Comparison of ENCODE assay signal across 9 cellular contexts in genomic region chr13:25114220-25114619, GRCh38. TPM values are rescaled to one million over a fixed set of nuclear protein-coding genes. Genes with fewer than 3 reads are reported as not detected.
DNase-seq lines count a peak whose midpoint lies in the region; ATAC-seq and TF ChIP-seq lines count a peak whose summit lies in the region.
"Had no signal": no experiment of that assay in that cellular context is flagged by ENCODE, and none has a peak within 500 bp of the region (broad histone marks: within the 10 kb centered on the region; RNA-seq: fewer than 3 reads in every experiment).

No MANE protein-coding gene starts in this region.

- H3K27ac Mint-ChIP-seq in activated T-helper 2 cell treated with anti-CD3 and anti-CD28 coated beads, Interferon-gamma antibody, Interleukin-2, Interleukin-4, amounts not matched to agents 10 μg/mL and 5 μg/mL and 100 μg/mL, durations not matched to agents 14 hours and 24 hours and 36 hours: no peak overlapping the region

- 14 to 23% methylated on average over 3 of the region's 3 CpGs for WGBS in upper lobe of left lung, 2 donors

- no peak for TF ChIP-seq EP300 in upper lobe of left lung (IDR thresholded peaks at IDR 0.05)

- peaks cover 0 to 8% (median 0%) of the 10 kb centered on the region in 4 donors for H3K4me1 ChIP-seq in upper lobe of left lung

- no peak overlapping the region for H3K27ac ChIP-seq in upper lobe of left lung

- TF ChIP-seq CTCF in GM20000 (IDR thresholded peaks at IDR 0.05; ENCODE audit: extremely low read depth, missing control alignments) (peak; percentile 78), foreskin fibroblast (IDR thresholded peaks at IDR 0.05; ENCODE audit: low read depth, low read length) (peak; percentile 93), upper lobe of left lung (IDR thresholded peaks at IDR 0.05) (peak in 5 of 6 experiments; percentile 49 to 71 (median 64))

- no peak overlapping the region for H3K4me3 Mint-ChIP-seq in activated T-helper 2 cell treated with anti-CD3 and anti-CD28 coated beads, Interferon-gamma antibody, Interleukin-2, Interleukin-4, amounts not matched to agents 10 μg/mL and 5 μg/mL and 100 μg/mL, durations not matched to agents 14 hours and 24 hours and 36 hours (ENCODE audit: low read depth)

- intact Hi-C loops in activated T-helper 2 cell treated with anti-CD3 and anti-CD28 coated beads, Interferon-gamma antibody, Interleukin-2, Interleukin-4, amounts not matched to agents 10 μg/mL and 5 μg/mL and 100 μg/mL, durations not matched to agents 14 hours and 24 hours and 36 hours (cut with micrococcal nuclease): loop anchor here (2.0 to 5.0 kb wide), 2 partner anchors 29 to 117 kb away; no protein-coding TSS in a partner anchor

- peak; percentile 77 to 87 for ATAC-seq in upper lobe of left lung (ENCODE audit: low FRiP score in 2 of 2)

- no peaks in the 10 kb centered on the region for H3K9me3 Mint-ChIP-seq in activated T-helper 2 cell treated with anti-CD3 and anti-CD28 coated beads, Interferon-gamma antibody, Interleukin-2, Interleukin-4, amounts not matched to agents 10 μg/mL and 5 μg/mL and 100 μg/mL, durations not matched to agents 14 hours and 24 hours and 36 hours

- peaks cover 2% of the 10 kb centered on the region for H3K4me1 Mint-ChIP-seq in activated T-helper 2 cell treated with anti-CD3 and anti-CD28 coated beads, Interferon-gamma antibody, Interleukin-2, Interleukin-4, amounts not matched to agents 10 μg/mL and 5 μg/mL and 100 μg/mL, durations not matched to agents 14 hours and 24 hours and 36 hours (ENCODE audit: low read depth)

- H3K4me3 ChIP-seq in foreskin fibroblast (ENCODE audit: low read depth in 1 of 2, low read length in 2 of 2): no peak overlapping the region
- no peak overlapping the region for H3K4me3 ChIP-seq in upper lobe of left lung

- peaks cover 5% of the 10 kb centered on the region for H3K27me3 Mint-ChIP-seq in activated T-helper 2 cell treated with anti-CD3 and anti-CD28 coated beads, Interferon-gamma antibody, Interleukin-2, Interleukin-4, amounts not matched to agents 10 μg/mL and 5 μg/mL and 100 μg/mL, durations not matched to agents 14 hours and 24 hours and 36 hours (ENCODE audit: low read depth)

- H3K9me3 ChIP-seq in upper lobe of left lung: no peaks in the 10 kb centered on the region

- no peak for TF ChIP-seq POLR2A in upper lobe of left lung (IDR thresholded peaks at IDR 0.05)

- H3K27me3 ChIP-seq in upper lobe of left lung: no peaks in the 10 kb centered on the region

- DNase-seq in COLO829 (ENCODE audit: low spot score): peak; percentile 72
- DNase-seq in GM20000 (ENCODE audit: low spot score): peak; percentile 76
- peak; percentile 73 for DNase-seq in LHCN-M2 (ENCODE audit: low read depth)
- peak; percentile 82 for DNase-seq in RKO (ENCODE audit: low spot score)
- DNase-seq in activated T-helper 2 cell treated with anti-CD3 and anti-CD28 coated beads, Interferon-gamma antibody, Interleukin-2, Interleukin-4, amounts not matched to agents 10 μg/mL and 5 μg/mL and 100 μg/mL, durations not matched to agents 14 hours and 24 hours and 36 hours (ENCODE audit: low spot score): peak; percentile 56
- peak; percentile 62 to 83 for DNase-seq in foreskin fibroblast
- DNase-seq in occipital lobe (lab: John Stamatoyannopoulos, UW): peak; percentile 81
- peak in 1 of 2 donors; percentile 44 for DNase-seq in upper lobe of left lung

- no peaks in the 10 kb centered on the region for H3K36me3 ChIP-seq in upper lobe of left lung

- H3K36me3 Mint-ChIP-seq in activated T-helper 2 cell treated with anti-CD3 and anti-CD28 coated beads, Interferon-gamma antibody, Interleukin-2, Interleukin-4, amounts not matched to agents 10 μg/mL and 5 μg/mL and 100 μg/mL, durations not matched to agents 14 hours and 24 hours and 36 hours (ENCODE audit: low read depth): no peaks in the 10 kb centered on the region

RNA-seq across cellular contexts. Expression of gene PABPC3, which starts 18.3 kb away (rescaled TPM):
- total RNA-seq in LHCN-M2 (2014; rRNA removed) (not detected in 2 replicates), occipital lobe (not detected), upper lobe of left lung (under 1 TPM in 3 of 6 donors, not detected in 3; 0.11 to 0.20 (median 0.17) TPM)
- polyA plus RNA-seq in LHCN-M2 (2012): 0.36 TPM
- 0.23 and 0.39 TPM in 2 replicates for total RNA-seq in activated T-helper 2 cell treated with anti-CD3 and anti-CD28 coated beads, Interferon-gamma antibody, Interleukin-2, Interleukin-4, amounts not matched to agents 10 μg/mL and 5 μg/mL and 100 μg/mL, durations not matched to agents 14 hours and 24 hours and 36 hours

RNA-seq across cellular contexts. Expression of gene AMER2, which starts 57.9 kb away (rescaled TPM):
- not detected in 2 replicates for total RNA-seq in LHCN-M2 (2014; rRNA removed)
- not detected for polyA plus RNA-seq in LHCN-M2 (2012)
- total RNA-seq in activated T-helper 2 cell treated with anti-CD3 and anti-CD28 coated beads, Interferon-gamma antibody, Interleukin-2, Interleukin-4, amounts not matched to agents 10 μg/mL and 5 μg/mL and 100 μg/mL, durations not matched to agents 14 hours and 24 hours and 36 hours: not detected in 2 replicates
- 161 TPM for total RNA-seq in occipital lobe
- under 1 TPM in 2 of 6 donors, not detected in 4; 0.22 to 0.30 TPM for total RNA-seq in upper lobe of left lung
- total RNA-seq: activated CD8-positive, alpha-beta memory T cell treated with anti-CD3 and anti-CD28 coated beads for 36 hours had no signal

Comparison
In these comparisons a context has a peak if more than half of its experiments do, and no peak if none do; other contexts are left out.
1. RNA of gene AMER2, which starts 57.9 kb away (total RNA-seq): 161 TPM in occipital lobe (single experiment); not detected in LHCN-M2, not detected in activated T-helper 2 cell treated with anti-CD3 and anti-CD28 coated beads, Interferon-gamma antibody, Interleukin-2, Interleukin-4, amounts not matched to agents 10 μg/mL and 5 μg/mL and 100 μg/mL, durations not matched to agents 14 hours and 24 hours and 36 hours and 0.22 to 0.30 TPM in upper lobe of left lung; every median in the first group is over 100 times any median in the second.
2. Peak in every context shown above with its lines, with median percentiles within 50 percentile points of each other: CTCF ChIP-seq.